27 cellular contexts compared by ENCODE assay signal in the genomic region with DNA sequence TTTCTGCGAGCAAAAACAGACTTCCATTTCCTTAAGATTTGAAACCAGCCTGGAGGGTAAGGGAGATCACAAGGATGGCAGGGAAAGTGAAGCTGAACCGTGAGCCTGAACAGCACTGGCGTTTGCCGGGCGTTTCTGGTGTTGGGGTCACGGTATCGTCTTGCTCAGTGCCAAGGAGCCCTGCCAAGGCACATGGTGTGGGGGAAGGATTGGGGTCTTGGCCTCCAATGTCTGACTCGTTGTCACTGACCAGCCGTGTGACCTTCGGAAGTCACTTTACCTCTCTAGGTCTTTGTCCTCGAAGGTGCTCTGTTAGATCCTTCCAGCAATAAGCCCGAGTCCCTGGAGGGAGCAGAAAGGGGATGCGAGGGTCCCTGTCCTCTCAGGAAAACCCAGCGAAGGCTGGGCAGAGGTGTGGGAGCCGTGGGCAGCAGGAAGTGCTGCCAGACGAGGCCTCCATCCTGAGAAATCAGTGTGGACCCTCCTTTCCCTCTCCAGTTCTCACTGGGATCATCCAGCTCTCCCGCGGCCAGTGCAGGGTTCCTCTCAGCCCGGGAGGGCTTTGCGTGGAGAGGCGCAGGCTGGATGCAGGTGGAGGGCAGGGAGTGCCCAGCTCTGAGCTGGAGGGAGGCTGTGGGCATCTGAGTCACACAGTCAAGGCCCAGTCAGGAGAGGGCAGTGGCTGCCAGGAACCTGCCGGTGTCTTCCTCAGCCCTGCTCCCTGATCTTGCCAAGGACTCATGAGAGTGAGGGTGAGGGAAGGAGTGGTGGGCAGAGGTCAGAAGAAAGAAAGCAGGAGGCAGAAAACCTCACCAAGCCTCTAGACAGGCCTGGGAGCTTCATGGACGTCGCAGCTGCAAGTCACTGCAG.
"Had no signal": no experiment of that assay in that cellular context is flagged by ENCODE, and none has a peak within 500 bp of the region (broad histone marks: within the 10 kb centered on the region; RNA-seq: fewer than 3 reads in every experiment).

No MANE protein-coding gene starts in this region.

- H3K4me3 ChIP-seq: body of pancreas, colonic mucosa, gastroesophageal sphincter, hepatocyte, sigmoid colon, smooth muscle cell, suprapubic skin, tibial artery had no signal

- H3K27ac ChIP-seq: body of pancreas, colonic mucosa, gastroesophageal sphincter, hepatocyte, sigmoid colon, suprapubic skin, tibial artery had no signal

- H2AFZ ChIP-seq: hepatocyte had no signal

- H3K36me3 Mint-ChIP-seq: activated naive CD4-positive, alpha-beta T cell treated with anti-CD3 and anti-CD28 coated beads, Interleukin-2, amount 50 U/mL, for 72 hours had no signal

- DNase-seq: activated CD4-positive, alpha-beta memory T cell treated with anti-CD3 and anti-CD28 coated beads, Interleukin-2, amount 10 ng/mL, durations not matched to agents 7 days and 5 days; activated CD4-positive, alpha-beta T cell treated with anti-CD3 and anti-CD28 coated beads for 1 hour; activated CD4-positive, alpha-beta T cell treated with anti-CD3 and anti-CD28 coated beads, Interleukin-2, amount 10 ng/mL, durations not matched to agents 7 days and 5 days; activated gamma-delta T cell treated with Interleukin-2 at 50 U/mL for 16 hours; activated T-cell treated with anti-CD3 and anti-CD28 coated beads, Interleukin-2, amount 50 U/mL, for 4 hours; anterior cingulate cortex; body of pancreas; cerebellar nuclear complex; colonic mucosa; effector CD8-positive, alpha-beta T cell; erythroblast; left cardiac atrium; sigmoid colon; stimulated activated CD4-positive, alpha-beta T cell treated with anti-CD3 and anti-CD28 coated beads, Interleukin-15, amount 100 ng/mL, for 24 hours; stimulated activated CD4-positive, alpha-beta T cell treated with anti-CD3 and anti-CD28 coated beads, Interleukin-2, amount 100 ng/mL, for 24 hours; stimulated activated naive CD4-positive, alpha-beta T cell; T-helper 9 cell had no signal

- H3K4me2 ChIP-seq: hepatocyte, smooth muscle cell had no signal

- H3K27ac Mint-ChIP-seq: activated CD4-positive, alpha-beta memory T cell treated with anti-CD3 and anti-CD28 coated beads, Interleukin-2, amount 10 ng/mL, durations not matched to agents 7 days and 5 days; activated CD4-positive, alpha-beta T cell treated with anti-CD3 and anti-CD28 coated beads, Interleukin-2, amount 10 ng/mL, durations not matched to agents 7 days and 5 days; activated naive CD4-positive, alpha-beta T cell treated with anti-CD3 and anti-CD28 coated beads, Interleukin-2, amount 50 U/mL, for 72 hours; activated T-helper 17 cell treated with anti-CD3 and anti-CD28 coated beads, Interleukin-2, amount 50 U/mL, for 72 hours; memory B cell; progenitor cell of endocrine pancreas had no signal

- H3K9me3 Mint-ChIP-seq: activated CD4-positive, alpha-beta memory T cell treated with anti-CD3 and anti-CD28 coated beads, Interleukin-2, amount 10 ng/mL, durations not matched to agents 7 days and 5 days; activated CD4-positive, alpha-beta T cell treated with anti-CD3 and anti-CD28 coated beads, Interleukin-2, amount 10 ng/mL, durations not matched to agents 7 days and 5 days; activated naive CD4-positive, alpha-beta T cell treated with anti-CD3 and anti-CD28 coated beads, Interleukin-2, amount 50 U/mL, for 72 hours; activated T-cell treated with anti-CD3 and anti-CD28 coated beads, Interleukin-2, amount 50 U/mL, for 4 hours; activated T-helper 17 cell treated with anti-CD3 and anti-CD28 coated beads, Interleukin-2, amount 50 U/mL, for 72 hours; memory B cell; naive thymus-derived CD8-positive, alpha-beta T cell had no signal

- H3K9me3 ChIP-seq: body of pancreas, colonic mucosa, gastroesophageal sphincter, sigmoid colon, suprapubic skin, tibial artery had no signal

- ATAC-seq: activated naive CD4-positive, alpha-beta T cell treated with anti-CD3 and anti-CD28 coated beads, Interleukin-2, amount 50 U/mL, for 72 hours; activated T-cell treated with anti-CD3 and anti-CD28 coated beads, Interleukin-2, amount 50 U/mL, for 4 hours; activated T-helper 17 cell treated with anti-CD3 and anti-CD28 coated beads, Interleukin-2, amount 50 U/mL, for 72 hours; body of pancreas; gastroesophageal sphincter; naive thymus-derived CD8-positive, alpha-beta T cell had no signal

- H3K27me3 Mint-ChIP-seq: activated CD4-positive, alpha-beta memory T cell treated with anti-CD3 and anti-CD28 coated beads, Interleukin-2, amount 10 ng/mL, durations not matched to agents 7 days and 5 days; activated CD4-positive, alpha-beta T cell treated with anti-CD3 and anti-CD28 coated beads, Interleukin-2, amount 10 ng/mL, durations not matched to agents 7 days and 5 days; activated T-helper 17 cell treated with anti-CD3 and anti-CD28 coated beads, Interleukin-2, amount 50 U/mL, for 72 hours; memory B cell; naive thymus-derived CD8-positive, alpha-beta T cell; progenitor cell of endocrine pancreas had no signal

- H3K27me3 ChIP-seq: body of pancreas, colonic mucosa, gastroesophageal sphincter, hepatocyte, sigmoid colon, suprapubic skin, tibial artery had no signal

- H3K4me3 Mint-ChIP-seq: activated CD4-positive, alpha-beta memory T cell treated with anti-CD3 and anti-CD28 coated beads, Interleukin-2, amount 10 ng/mL, durations not matched to agents 7 days and 5 days; activated CD4-positive, alpha-beta T cell treated with anti-CD3 and anti-CD28 coated beads, Interleukin-2, amount 10 ng/mL, durations not matched to agents 7 days and 5 days; activated T-cell treated with anti-CD3 and anti-CD28 coated beads, Interleukin-2, amount 50 U/mL, for 4 hours; activated T-helper 17 cell treated with anti-CD3 and anti-CD28 coated beads, Interleukin-2, amount 50 U/mL, for 72 hours; memory B cell; naive thymus-derived CD8-positive, alpha-beta T cell had no signal
